ENCODE assay signal across 18 cellular contexts in genomic region chr3:169980055-169980454, GRCh38. TPM values are rescaled to one million over a fixed set of nuclear protein-coding genes. Genes with fewer than 3 reads are reported as not detected.
DNase-seq lines count a peak whose midpoint lies in the region; ATAC-seq, FAIRE-seq and TF ChIP-seq lines count a peak whose summit lies in the region.
"Had no signal": no experiment of that assay in that cellular context is flagged by ENCODE, and none has a peak within 500 bp of the region (broad histone marks: within the 10 kb centered on the region; RNA-seq: fewer than 3 reads in every experiment).

No MANE protein-coding gene starts in this region.

- no peak overlapping the region for H3K27ac ChIP-seq in prostate gland
- H3K27ac ChIP-seq in MM.1S (ENCODE audit: low read length): no peak overlapping the region
- H3K27ac ChIP-seq: esophagus muscularis mucosa, SJSA1, thoracic aorta had no signal

- no peaks in the 10 kb centered on the region for H3K9me2 ChIP-seq in MM.1S (replicated peaks; ENCODE audit: insufficient read depth, low read length)

- H3K27me3 Mint-ChIP-seq in Caco-2 (ENCODE audit: insufficient read depth, unreplicated experiment) (no peaks in the 10 kb centered on the region), naive B cell (no peaks in the 10 kb centered on the region)

- H3K27ac Mint-ChIP-seq in Caco-2 (ENCODE audit: unreplicated experiment) (peak overlapping the region; percentile 5), naive B cell (peak overlapping the region in 5 of 6 donors; percentile 52 to 88 (median 66))

- POLR2A ChIA-PET in Caco-2 (lab: Charles Lee): interaction anchor here (0.6 to 0.7 kb wide), 2 partner anchors 12 to 153 kb away, joined by 3 read pairs; no protein-coding TSS in a partner anchor

- H3K9me3 ChIP-seq in Caco-2: no peaks in the 10 kb centered on the region
- no peaks in the 10 kb centered on the region for H3K9me3 ChIP-seq in prostate gland
- H3K9me3 ChIP-seq in MM.1S (replicated peaks; ENCODE audit: insufficient read depth, low read length): no peaks in the 10 kb centered on the region
- H3K9me3 ChIP-seq: esophagus muscularis mucosa, SJSA1, thoracic aorta had no signal

- no peak for FAIRE-seq in bronchial epithelial cell (lab: Jason Lieb, UNC)
- FAIRE-seq: H54 had no signal

- WGBS in prostate gland: 71% methylated on average over 2 of the region's 2 CpGs

- no peaks in the 10 kb centered on the region for H3K4me1 Mint-ChIP-seq in Caco-2 (ENCODE audit: low read depth, unreplicated experiment)
- peaks cover 45 to 56% (median 53%) of the 10 kb centered on the region in 3 donors for H3K4me1 Mint-ChIP-seq in naive B cell

- intact Hi-C loops in Caco-2 (cut with micrococcal nuclease; ENCODE audit: unreplicated experiment): no loop called here
- intact Hi-C loops in prostate gland (cut with DNase I): no loop called here

- DNase-seq in Caco-2: peak in 1 of 2 experiments; percentile 8
- peak; percentile 61 for DNase-seq in HS-5 (ENCODE audit: low read depth)
- DNase-seq in bronchial epithelial cell (ENCODE audit: low read depth): peak; percentile 86
- DNase-seq in naive B cell: no peak
- no peak for DNase-seq in prostate gland (ENCODE audit: low spot score)
- DNase-seq in MM.1S: no peak
- DNase-seq: activated T-cell treated with anti-CD3 and anti-CD28 coated beads for 4 hours, caudate nucleus, DMS 273 treated with DMSO at 0.1 percent for 48 hours, NCI-H146, NCI-H524 treated with DMSO at 0.1 percent for 48 hours, right cardiac atrium had no signal

- no peak for TF ChIP-seq POLR2A in prostate gland (IDR thresholded peaks at IDR 0.05)

- no peaks in the 10 kb centered on the region for H3K9me3 Mint-ChIP-seq in Caco-2 (ENCODE audit: unreplicated experiment)
- H3K9me3 Mint-ChIP-seq in naive B cell: no peaks in the 10 kb centered on the region

- H3K36me3 Mint-ChIP-seq in Caco-2 (ENCODE audit: insufficient read depth, unreplicated experiment) (peaks cover 60% of the 10 kb centered on the region), naive B cell (peaks cover 43 to 53% of the 10 kb centered on the region in 2 donors)

- H2AFZ ChIP-seq in MM.1S (ENCODE audit: low read length): no peak overlapping the region

- TF ChIP-seq CTCF in Caco-2 (IDR thresholded peaks at IDR 0.05; ENCODE audit: insufficient read depth in 1 of 2, low read depth in 1 of 2, low read length in 1 of 2, severe bottlenecking in 1 of 2, unreplicated experiment in 1 of 2): no peak
- TF ChIP-seq CTCF in bronchial epithelial cell (IDR thresholded peaks at IDR 0.05; ENCODE audit: insufficient read depth, low read length, severe bottlenecking): no peak
- no peak for TF ChIP-seq CTCF in prostate gland (IDR thresholded peaks at IDR 0.05)
- no peak for TF ChIP-seq CTCF in MM.1S (IDR thresholded peaks at IDR 0.05; ENCODE audit: low read length)

- H3K4me3 Mint-ChIP-seq in Caco-2 (ENCODE audit: unreplicated experiment) (no peak overlapping the region), naive B cell (no peak overlapping the region)

- no TSS peak for BruUV-seq in Caco-2 (replicated peaks; lab: Mats Ljungman, UMichigan)

- H3K27me3 ChIP-seq in Caco-2 (replicated peaks; ENCODE audit: control insufficient read depth, insufficient read depth, low read length) (no peaks in the 10 kb centered on the region), bronchial epithelial cell (ENCODE audit: control insufficient read depth, insufficient read depth, low read length) (no peaks in the 10 kb centered on the region), prostate gland (replicated peaks; ENCODE audit: insufficient read depth) (no peaks in the 10 kb centered on the region), MM.1S (replicated peaks; ENCODE audit: insufficient read depth, low read length) (no peaks in the 10 kb centered on the region)
- H3K27me3 ChIP-seq: esophagus muscularis mucosa, SJSA1 had no signal

- no peaks in the 10 kb centered on the region for H3F3A ChIP-seq in MM.1S (ENCODE audit: insufficient read depth, low read length)

- H3K9ac ChIP-seq in MM.1S (ENCODE audit: low read length): no peak overlapping the region

- H4K20me1 ChIP-seq in MM.1S (ENCODE audit: insufficient read depth, low read length): no peaks in the 10 kb centered on the region; the same call in 1 of the 2 replicates

- H3K4me2 ChIP-seq in MM.1S (ENCODE audit: low read depth, low read length): no peak overlapping the region

- H3K4me1 ChIP-seq in Caco-2: peaks cover 5% of the 10 kb centered on the region; the same call in 1 of the 2 replicates
- no peaks in the 10 kb centered on the region for H3K4me1 ChIP-seq in prostate gland (replicated peaks)
- no peaks in the 10 kb centered on the region for H3K4me1 ChIP-seq in MM.1S (ENCODE audit: low read length)
- H3K4me1 ChIP-seq: esophagus muscularis mucosa had no signal

- CTCF ChIA-PET in Caco-2 (lab: Charles Lee): no interaction called here

- H3K79me2 ChIP-seq in MM.1S (ENCODE audit: low read length): peaks cover 36% of the 10 kb centered on the region

- ATAC-seq in naive B cell (ENCODE audit: low read depth in 2 of 2) (no peak), GM19328 (IDR thresholded peaks at IDR 0.05; ENCODE audit: unreplicated experiment) (no peak), HG03469 (IDR thresholded peaks at IDR 0.05; ENCODE audit: unreplicated experiment) (no peak)
- ATAC-seq: right cardiac atrium had no signal

- H3K4me3 ChIP-seq in Caco-2 (ENCODE audit: low read depth, low read length): no peak overlapping the region
- no peak overlapping the region for H3K4me3 ChIP-seq in bronchial epithelial cell (ENCODE audit: low read depth, low read length)
- H3K4me3 ChIP-seq in prostate gland: no peak overlapping the region
- H3K4me3 ChIP-seq in MM.1S (ENCODE audit: low read length): no peak overlapping the region
- H3K4me3 ChIP-seq: esophagus muscularis mucosa, SJSA1, thoracic aorta had no signal

- H3K36me3 ChIP-seq in Caco-2 (ENCODE audit: control insufficient read depth, insufficient read depth, low read length): 0 out of 2 replicates have a peak, but pooled peaks cover 1% of the 10 kb centered on the region
- H3K36me3 ChIP-seq in bronchial epithelial cell (ENCODE audit: control insufficient read depth, insufficient read depth, low read length): peaks cover 8% of the 10 kb centered on the region
- peaks cover 0 to 8% of the 10 kb centered on the region in 2 donors for H3K36me3 ChIP-seq in prostate gland
- peaks cover 46% of the 10 kb centered on the region for H3K36me3 ChIP-seq in MM.1S (replicated peaks; ENCODE audit: insufficient read depth, low read length)

RNA-seq across cellular contexts. Expression of gene SEC62, which starts 13.4 kb away (rescaled TPM):
- total RNA-seq in Caco-2 (2022) (60.3 and 74.7 TPM in 2 replicates), bronchial epithelial cell (27.1 and 39.2 TPM in 2 replicates), prostate gland (10 to 100 TPM; 50.4 to 54.0 TPM)
- 100 to 1,000 TPM; 290 to 440 (median 404) TPM for polyA plus RNA-seq in naive B cell (ENCODE audit: low read depth in 6 of 6)

RNA-seq across cellular contexts. Expression of gene GPR160, which starts 57.7 kb away (rescaled TPM):
- total RNA-seq in Caco-2 (2022) (14.8 and 16.1 TPM in 2 replicates), bronchial epithelial cell (1.3 and 2.0 TPM in 2 replicates), prostate gland (10 to 100 TPM; 27.4 to 88.9 TPM)
- 10 to 100 TPM; 49.4 to 92.1 (median 65.5) TPM for polyA plus RNA-seq in naive B cell (ENCODE audit: low read depth in 6 of 6)

Comparison
In these comparisons a context has a peak if more than half of its experiments do, and no peak if none do; other contexts are left out.
1. DNase-seq: peak in HS-5 (single experiment) and bronchial epithelial cell (single experiment); none in naive B cell (single experiment), prostate gland (single experiment) and MM.1S (single experiment).